ENCODE assay signal across 8 cellular contexts in genomic region chr2:74472086-74472944, GRCh38. TPM values are rescaled to one million over a fixed set of nuclear protein-coding genes. Genes with fewer than 3 reads are reported as not detected.
A peak's percentile ranks its signal among the peaks of the same experiment; 100 is the strongest.
DNase-seq lines count a peak whose midpoint lies in the region; ATAC-seq and TF ChIP-seq lines count a peak whose summit lies in the region.

Gene MRPL53 (minus strand): TSS chr2:74472680. CDS start chr2:74472660, 20 bp downstream.

- 0 to 1% methylated on average over 66 of the region's 66 CpGs for WGBS in esophagus, 2 donors

- CTCF ChIA-PET in Panc1 (lab: Charles Lee) = interaction anchor here (1.5 kb wide), 1 partner anchor 11 kb away, joined by 6 read pairs; the partner anchor contains the start of genes CCDC142 and TTC31

- peak within 1 kb of the TSS; percentile 70 to 86 for H3K4me3 ChIP-seq in Panc1 (ENCODE audit: low read depth in 2 of 2, low read length in 2 of 2)
- H3K4me3 ChIP-seq in esophagus (ENCODE audit: low read depth in 1 of 2, low read length in 2 of 2) = peak within 1 kb of the TSS; percentile 77 to 84
- peak within 1 kb of the TSS; percentile 15 to 81 for H3K4me3 ChIP-seq in muscle layer of colon (ENCODE audit: low read depth in 1 of 2, low read length in 2 of 2)

- H3K36me3 ChIP-seq in Panc1 (ENCODE audit: control insufficient read depth, insufficient read depth, low read length) = peaks cover 3% of the 10 kb centered on the region; the same call in 1 of the 2 replicates
- H3K36me3 ChIP-seq in esophagus (ENCODE audit: control insufficient read depth in 2 of 2, insufficient read depth in 2 of 2, low read length in 1 of 2) = peaks cover 0 to 14% of the 10 kb centered on the region in 2 donors
- peaks cover 17% of the 10 kb centered on the region for H3K36me3 ChIP-seq in muscle layer of colon (ENCODE audit: insufficient read depth, low read length)

- H3K4me1 Mint-ChIP-seq in activated T-cell treated with anti-CD3 and anti-CD28 coated beads, Interleukin-2, amount 50 U/mL, for 24 hours (ENCODE audit: low read depth) = peaks cover 26% of the 10 kb centered on the region

- in situ Hi-C loops in Panc1 (cut with HindIII; ENCODE audit: low pct_unique_long_range_greater_than_20kb, low sequenced_read_pairs) = no loop called here

- no peak for TF ChIP-seq RAD21 in Ishikawa (IDR thresholded peaks at IDR 0.05; ENCODE audit: low read depth)

- BruUV-seq in Panc1 (replicated peaks; lab: Mats Ljungman, UMichigan) = TSS peak; percentile 98

- ATAC-seq in GM21526 (IDR thresholded peaks at IDR 0.05; ENCODE audit: low FRiP score, unreplicated experiment) = peak; percentile 70
- peak; percentile 95 for ATAC-seq in Panc1

- H3K36me3 Mint-ChIP-seq in activated T-cell treated with anti-CD3 and anti-CD28 coated beads, Interleukin-2, amount 50 U/mL, for 24 hours (ENCODE audit: low read depth) = peaks cover 63% of the 10 kb centered on the region

- H3K27me3 ChIP-seq in Panc1 (ENCODE audit: control insufficient read depth, insufficient read depth, low read length) (no peaks in the 10 kb centered on the region), esophagus (ENCODE audit: control insufficient read depth in 1 of 2, insufficient read depth in 2 of 2, low read length in 2 of 2) (no peaks in the 10 kb centered on the region), muscle layer of colon (ENCODE audit: control insufficient read depth in 1 of 2, insufficient read depth in 2 of 2, low read length in 2 of 2) (no peaks in the 10 kb centered on the region)

- H3K9me3 Mint-ChIP-seq in activated T-cell treated with anti-CD3 and anti-CD28 coated beads, Interleukin-2, amount 50 U/mL, for 24 hours = no peaks in the 10 kb centered on the region

- intact Hi-C loops in Panc1 (cut with micrococcal nuclease; ENCODE audit: unreplicated experiment) = no loop called here

- TF ChIP-seq CTCF in Panc1 (IDR thresholded peaks at IDR 0.05) = no peak

- POLR2A ChIA-PET in Panc1 (lab: Charles Lee) = no interaction called here

- peaks cover under 1% of the 10 kb centered on the region; the same call in 1 of the 2 replicates for H3K4me1 ChIP-seq in Panc1 (ENCODE audit: control insufficient read depth, insufficient read depth, low read length)
- peaks cover 4 to 5% of the 10 kb centered on the region in 2 donors for H3K4me1 ChIP-seq in esophagus (ENCODE audit: control insufficient read depth in 2 of 2, insufficient read depth in 2 of 2, low read length in 1 of 2)
- peaks cover 16% of the 10 kb centered on the region for H3K4me1 ChIP-seq in muscle layer of colon (ENCODE audit: insufficient read depth, low read length)

- DNase-seq in DMS114 treated with DMSO at 0.1 percent for 48 hours (lab: John Stamatoyannopoulos, UW; ENCODE audit: unreplicated experiment) (peak; percentile 88), Panc1 (ENCODE audit: low read depth, low spot score) (peak; percentile 80)
- peak; percentile 98 for DNase-seq in activated T-cell treated with anti-CD3 and anti-CD28 coated beads, Interleukin-2, amount 50 U/mL, for 24 hours
- DNase-seq in stimulated activated CD8-positive, alpha-beta memory T cell treated with anti-CD3 and anti-CD28 coated beads, Interleukin-7, amount 100 ng/mL, for 1 hour (ENCODE audit: low read depth in 2 of 2) = peak; percentile 88 to 96

- peak; percentile 44; the same call in 1 of the 2 replicates for TF ChIP-seq EP300 in Ishikawa (IDR thresholded peaks at IDR 0.05; ENCODE audit: borderline replicate concordance)

- peak within 1 kb of the TSS; percentile 66 for H3K9ac ChIP-seq in muscle layer of colon (ENCODE audit: low read length)

- no peaks in the 10 kb centered on the region for H3K27me3 Mint-ChIP-seq in activated T-cell treated with anti-CD3 and anti-CD28 coated beads, Interleukin-2, amount 50 U/mL, for 24 hours

- H3K4me3 Mint-ChIP-seq in activated T-cell treated with anti-CD3 and anti-CD28 coated beads, Interleukin-2, amount 50 U/mL, for 24 hours = peak within 1 kb of the TSS; percentile 96

- H3K9me3 ChIP-seq in Panc1 (ENCODE audit: control insufficient read depth, insufficient read depth, low read depth, low read length) = no peaks in the 10 kb centered on the region
- H3K9me3 ChIP-seq in esophagus (ENCODE audit: control insufficient read depth in 2 of 2, insufficient read depth in 1 of 2, low read depth in 1 of 2, low read length in 1 of 2) = no peaks in the 10 kb centered on the region
- no peaks in the 10 kb centered on the region for H3K9me3 ChIP-seq in muscle layer of colon (ENCODE audit: low read length)

- H3K27ac ChIP-seq in Panc1 (ENCODE audit: low read length) (peak within 1 kb of the TSS; percentile 95), esophagus (ENCODE audit: low read depth in 2 of 2, low read length in 1 of 2) (peak within 1 kb of the TSS; percentile 95 to 99), muscle layer of colon (ENCODE audit: low read depth, low read length) (peak within 1 kb of the TSS; percentile 75)

- H3K27ac Mint-ChIP-seq in activated T-cell treated with anti-CD3 and anti-CD28 coated beads, Interleukin-2, amount 50 U/mL, for 24 hours = peak within 1 kb of the TSS; percentile 99

TF ChIP-seq in Ishikawa, 13 proteins besides CTCF, POLR2A, EP300 and RAD21:
- TF ChIP-seq CREB1 (IDR thresholded peaks at IDR 0.05; ENCODE audit: low read depth) = peak; percentile 81
- no peak for TF ChIP-seq ZBTB7A (IDR thresholded peaks at IDR 0.05; ENCODE audit: low read depth)
- peak; percentile 97 for TF ChIP-seq YY1 (IDR thresholded peaks at IDR 0.05; ENCODE audit: low read depth)
- TF ChIP-seq NFIC (IDR thresholded peaks at IDR 0.05) = peak; percentile 53
- TF ChIP-seq TCF12 (IDR thresholded peaks at IDR 0.05; ENCODE audit: low read depth) = peak; percentile 78
- no peak; the same call in 1 of the 2 replicates for TF ChIP-seq USF1 (IDR thresholded peaks at IDR 0.05)
- TF ChIP-seq TEAD4 (IDR thresholded peaks at IDR 0.05) = peak; percentile 54
- peak; percentile 24; the same call in 1 of the 2 replicates for TF ChIP-seq CEBPB (IDR thresholded peaks at IDR 0.05)
- no peak; the same call in 1 of the 2 replicates for TF ChIP-seq FOXM1 (IDR thresholded peaks at IDR 0.05; ENCODE audit: borderline replicate concordance, low read depth)
- TF ChIP-seq REST (IDR thresholded peaks at IDR 0.05; ENCODE audit: low read depth) = no peak
- TF ChIP-seq MAX (IDR thresholded peaks at IDR 0.05) = peak; percentile 91
- peak; percentile 86 for TF ChIP-seq TAF1 (IDR thresholded peaks at IDR 0.05; ENCODE audit: low read depth)
- peak; percentile 61 for TF ChIP-seq EGR1 (IDR thresholded peaks at IDR 0.05)

RNA-seq across cellular contexts. Expression of gene MRPL53, which starts in this region (rescaled TPM):
- 98.1 TPM for total RNA-seq in Panc1 (2021; ENCODE audit: unreplicated experiment)
- 144 TPM for polyA plus RNA-seq in Panc1 (2012; ENCODE audit: insufficient read length)
- polyA plus RNA-seq in esophagus = 10 to 100 TPM; 60.6 to 72.3 TPM

Comparison
In these comparisons a context has a peak if more than half of its experiments do, and no peak if none do; other contexts are left out.
1. Peak in every context shown above with its lines: DNase-seq, ATAC-seq, H3K4me3 ChIP-seq and H3K27ac ChIP-seq.